In genomic region chr2:241770936-241771285, GRCh38 we compare ENCODE assay signal across 2 cellular contexts.
A peak's percentile ranks its signal among the peaks of the same experiment; 100 is the strongest.
TF ChIP-seq lines count a peak whose summit lies in the region.

No MANE protein-coding gene starts in this region.

TF ChIP-seq in HEK293, 187 proteins besides CTCF, POLR2A, EP300 and RAD21:
- TF ChIP-seq ZNF280C (tag by site-specific recombination; IDR thresholded peaks at IDR 0.05) (no peak), ZNF580 (tag by site-specific recombination; IDR thresholded peaks at IDR 0.05) (no peak), ZNF146 (tag by site-specific recombination; IDR thresholded peaks at IDR 0.05) (peak; percentile 58)

TF ChIP-seq in H1, 55 proteins besides CTCF, POLR2A, EP300 and RAD21:
- no peak for TF ChIP-seq HDAC2 (IDR thresholded peaks at IDR 0.05; ENCODE audit: borderline replicate concordance in 1 of 2, low read depth in 2 of 2, low read length in 2 of 2)
- TF ChIP-seq NANOG (IDR thresholded peaks at IDR 0.05; ENCODE audit: insufficient read depth, low read depth, low read length, poor library complexity, severe bottlenecking) = no peak
- TF ChIP-seq PHF8 (conservative IDR thresholded peaks at IDR 0.05; ENCODE audit: low read depth, low read length) = no peak
- no peak for TF ChIP-seq SUZ12 (IDR thresholded peaks at IDR 0.05; ENCODE audit: low read length)
- TF ChIP-seq RXRA (IDR thresholded peaks at IDR 0.05; ENCODE audit: insufficient read depth, low read depth, low read length) = no peak
- TF ChIP-seq MAFK (IDR thresholded peaks at IDR 0.05; ENCODE audit: low read depth, low read length) = no peak
- no peak for TF ChIP-seq CTBP2 (IDR thresholded peaks at IDR 0.05; ENCODE audit: borderline replicate concordance, insufficient read depth, insufficient read length, low read length)
- TF ChIP-seq FOSL1 (IDR thresholded peaks at IDR 0.05; ENCODE audit: insufficient read depth, low read depth, low read length) = no peak
- no peak for TF ChIP-seq CHD2 (IDR thresholded peaks at IDR 0.05; ENCODE audit: low read length)
- no peak for TF ChIP-seq CEBPB (IDR thresholded peaks at IDR 0.05; ENCODE audit: low read depth, low read length)
- no peak for TF ChIP-seq ASH2L (IDR thresholded peaks at IDR 0.05; ENCODE audit: low read length)
- TF ChIP-seq ATF3 (IDR thresholded peaks at IDR 0.05; ENCODE audit: insufficient read depth, low read depth, low read length) = no peak
- TF ChIP-seq TAF7 (optimal IDR thresholded peaks at IDR 0.05; ENCODE audit: borderline replicate concordance, low read depth, low read length) = no peak
- TF ChIP-seq TAF1 (IDR thresholded peaks at IDR 0.05; ENCODE audit: low read depth, low read length) = no peak
- no peak for TF ChIP-seq POU5F1 (IDR thresholded peaks at IDR 0.05; ENCODE audit: low read depth, low read length)
- TF ChIP-seq CBX5 (IDR thresholded peaks at IDR 0.05; ENCODE audit: low read depth, low read length) = no peak
- no peak for TF ChIP-seq MAX (IDR thresholded peaks at IDR 0.05)
- no peak for TF ChIP-seq USF2 (IDR thresholded peaks at IDR 0.05; ENCODE audit: low read length)
- no peak for TF ChIP-seq BRCA1 (IDR thresholded peaks at IDR 0.05; ENCODE audit: low read depth, low read length)
